9 cellular contexts compared by ENCODE assay signal in the genomic region with DNA sequence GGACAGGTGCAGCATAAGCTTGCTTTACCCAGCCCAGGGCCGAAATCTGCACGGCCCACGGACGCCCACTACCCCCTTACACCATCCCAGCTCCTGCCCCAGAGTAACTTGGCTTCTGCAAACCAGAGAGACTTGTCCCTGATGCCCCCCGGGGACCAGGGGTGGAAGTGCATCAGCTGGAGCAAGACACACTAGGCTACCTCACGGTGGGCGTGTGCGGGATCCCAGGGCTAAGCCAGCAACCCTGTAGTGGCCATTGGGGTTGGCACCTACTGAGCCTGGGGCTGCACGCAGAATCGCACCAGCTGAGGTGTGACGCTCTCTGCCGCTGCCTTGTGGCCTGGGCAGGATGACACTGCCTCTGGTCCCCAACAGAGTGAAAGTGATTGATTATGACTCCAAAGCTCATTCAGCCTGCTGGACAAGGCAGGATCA. TPM values are rescaled to one million over a fixed set of nuclear protein-coding genes. Genes with fewer than 3 reads are reported as not detected.
DNase-seq lines count a peak whose midpoint lies in the region; ATAC-seq, FAIRE-seq and TF ChIP-seq lines count a peak whose summit lies in the region.
"Had no signal": no experiment of that assay in that cellular context is flagged by ENCODE, and none has a peak within 500 bp of the region (broad histone marks: within the 10 kb centered on the region; RNA-seq: fewer than 3 reads in every experiment).

No MANE protein-coding gene starts in this region.

- H3K27ac ChIP-seq in C4-2B (peak overlapping the region; percentile 1; the same call in 1 of the 2 replicates), foreskin keratinocyte (no peak overlapping the region)
- H3K27ac ChIP-seq: adrenal gland had no signal

- peaks cover 4% of the 10 kb centered on the region; the same call in 1 of the 2 replicates for H3K36me3 Mint-ChIP-seq in HFFc6 (ENCODE audit: low read depth)

- H3K27ac Mint-ChIP-seq in HFFc6, result no peak overlapping the region

- H3K4me1 Mint-ChIP-seq in HFFc6 (ENCODE audit: low read depth), result peaks cover 32% of the 10 kb centered on the region

- H3K9me3 Mint-ChIP-seq in HFFc6, result no peaks in the 10 kb centered on the region

- H3K27me3 Mint-ChIP-seq in HFFc6 (ENCODE audit: insufficient read depth), result no peaks in the 10 kb centered on the region; the same call in 1 of the 2 replicates

- no peak for DNase-seq in HFFc6
- peak; percentile 36 to 39 for DNase-seq in activated CD4-positive, alpha-beta T cell treated with anti-CD3 and anti-CD28 coated beads for 4 hours
- no peak for DNase-seq in foreskin keratinocyte
- DNase-seq in stimulated activated CD4-positive, alpha-beta T cell treated with anti-CD3 and anti-CD28 coated beads, Interleukin-4, amount 100 ng/mL, for 24 hours, result peak; percentile 47
- DNase-seq in RCC 7860 (ENCODE audit: low spot score), result no peak

- peaks cover 8% of the 10 kb centered on the region for H3K4me1 ChIP-seq in foreskin keratinocyte

- H3K4me3 Mint-ChIP-seq in HFFc6, result no peak overlapping the region

- TF ChIP-seq CTCF in C4-2B (conservative IDR thresholded peaks at IDR 0.05) (no peak; the same call in 1 of the 2 replicates), HFFc6 (IDR thresholded peaks at IDR 0.05) (peak; percentile 37), foreskin keratinocyte (conservative IDR thresholded peaks at IDR 0.05) (peak; percentile 35)

- peaks cover 9% of the 10 kb centered on the region for H3K27me3 ChIP-seq in foreskin keratinocyte
- H3K27me3 ChIP-seq: adrenal gland had no signal

- ATAC-seq in foreskin keratinocyte (peak; percentile 5), GM21390 (IDR thresholded peaks at IDR 0.05; ENCODE audit: unreplicated experiment) (no peak), GM19328 (IDR thresholded peaks at IDR 0.05; ENCODE audit: unreplicated experiment) (no peak)

- FAIRE-seq in RCC 7860 (lab: Jason Lieb, UNC), result no peak

RNA-seq across cellular contexts. Expression of a gene that starts 6.1 kb away (rescaled TPM):
- 1 to 10 TPM; 6.7 to 8.5 (median 7.6) TPM for total RNA-seq in HFFc6 (2021; fragmentation: NEBNext Ultra II Directional; extraction: Animal tissue kit (Norgen Biotek cat#: 25700))
- total RNA-seq in foreskin keratinocyte, result 8.5 and 9.8 TPM in 2 replicates
- polyA plus RNA-seq in foreskin keratinocyte, result 3.0 and 4.7 TPM in 2 replicates

RNA-seq across cellular contexts. Expression of a gene that starts 21.1 kb away (rescaled TPM):
- 10 to 100 TPM; 11.5 to 13.6 (median 12.5) TPM for total RNA-seq in HFFc6 (2021; fragmentation: NEBNext Ultra II Directional; extraction: Animal tissue kit (Norgen Biotek cat#: 25700))
- 13.2 and 14.3 TPM in 2 replicates for total RNA-seq in foreskin keratinocyte
- polyA plus RNA-seq in foreskin keratinocyte, result 14.4 and 18.1 TPM in 2 replicates

RNA-seq across cellular contexts. Expression of a gene that starts 33.2 kb away (rescaled TPM):
- total RNA-seq in HFFc6 (2021; fragmentation: NEBNext Ultra II Directional; extraction: Animal tissue kit (Norgen Biotek cat#: 25700)), result 1,000 to 10,000 TPM in 4 of 6 experiments, 100 to 1,000 TPM in 2; 953 to 1,196 (median 1,072) TPM
- 2,227 and 2,321 TPM in 2 replicates for total RNA-seq in foreskin keratinocyte
- 3,069 and 3,317 TPM in 2 replicates for polyA plus RNA-seq in foreskin keratinocyte

RNA-seq across cellular contexts. Expression of a gene that starts 33.3 kb away (rescaled TPM):
- total RNA-seq in HFFc6 (2021; fragmentation: NEBNext Ultra II Directional; extraction: Animal tissue kit (Norgen Biotek cat#: 25700)), result 10 to 100 TPM; 12.1 to 15.9 (median 13.4) TPM
- total RNA-seq in foreskin keratinocyte, result 9.8 and 11.0 TPM in 2 replicates
- polyA plus RNA-seq in foreskin keratinocyte, result 10.5 and 11.1 TPM in 2 replicates

Comparison
In these comparisons a context has a peak if more than half of its experiments do, and no peak if none do; other contexts are left out.
1. DNase-seq: peak in activated CD4-positive, alpha-beta T cell treated with anti-CD3 and anti-CD28 coated beads for 4 hours (2 of 2) and stimulated activated CD4-positive, alpha-beta T cell treated with anti-CD3 and anti-CD28 coated beads, Interleukin-4, amount 100 ng/mL, for 24 hours (single experiment); none in HFFc6 (single experiment), foreskin keratinocyte (0 of 2) and RCC 7860 (single experiment).